ENCODE assay signal across 23 cellular contexts in genomic region chr7:148704189-148704588, GRCh38. TPM values are rescaled to one million over a fixed set of nuclear protein-coding genes. Genes with fewer than 3 reads are reported as not detected.
DNase-seq lines count a peak whose midpoint lies in the region; ATAC-seq, FAIRE-seq and TF ChIP-seq lines count a peak whose summit lies in the region.
"Had no signal": no experiment of that assay in that cellular context is flagged by ENCODE, and none has a peak within 500 bp of the region (broad histone marks: within the 10 kb centered on the region; RNA-seq: fewer than 3 reads in every experiment).

No MANE protein-coding gene starts in this region.

- H3K36me3 ChIP-seq in HepG2 (replicated peaks in 1 of 2; ENCODE audit: control insufficient read depth in 1 of 2, insufficient read depth in 2 of 2, low read length in 2 of 2) (no peaks in the 10 kb centered on the region), right lobe of liver (no peaks in the 10 kb centered on the region), Karpas-422 (ENCODE audit: insufficient read depth, low read length) (no peaks in the 10 kb centered on the region), Caco-2 (ENCODE audit: control insufficient read depth, insufficient read depth, low read length) (no peaks in the 10 kb centered on the region; the same call in 1 of the 2 replicates)

- CTCF ChIA-PET in HepG2 (lab: Yijun Ruan, JAX; ENCODE audit: low intra/inter-chr PET ratio, low total read pairs), result no interaction called here
- CTCF ChIA-PET in Caco-2 (lab: Charles Lee), result no interaction called here

- peaks cover 40% of the 10 kb centered on the region for H3K36me3 Mint-ChIP-seq in activated T-helper 17 cell treated with anti-CD3 and anti-CD28 coated beads, Interleukin-2, amount 50 U/mL, for 72 hours (ENCODE audit: low read depth)
- peaks cover 11% of the 10 kb centered on the region for H3K36me3 Mint-ChIP-seq in Caco-2 (ENCODE audit: insufficient read depth, unreplicated experiment)
- H3K36me3 Mint-ChIP-seq: CD4-positive, CD25-positive, alpha-beta regulatory T cell had no signal

- no peak for DNase-seq in HepG2 (ENCODE audit: low spot score)
- no peak for DNase-seq in right lobe of liver
- DNase-seq in Karpas-422, result no peak
- DNase-seq in stimulated activated naive CD4-positive, alpha-beta T cell treated with Interleukin-2 at 50 U/mL for 16 hours (lab: John Stamatoyannopoulos, UW), result no peak
- DNase-seq in Caco-2, result no peak
- DNase-seq in NCI-H774 (lab: John Stamatoyannopoulos, UW), result no peak
- no peak for DNase-seq in NCI-H146 (lab: John Stamatoyannopoulos, UW)
- DNase-seq: CD4-positive, CD25-positive, alpha-beta regulatory T cell; COR-L47; GDM1; KBM-7; MV-4-11; NCI-H1694 treated with DMSO at 0.1 percent for 48 hours; NCI-H2081 treated with DMSO at 0.1 percent for 48 hours; NCI-H2171 treated with DMSO at 0.1 percent for 48 hours; NCI-H524 treated with DMSO at 0.1 percent for 48 hours; PC-9; RPMI8226; SHP77 treated with DMSO at 0.1 percent for 48 hours had no signal

- H3K27me3 ChIP-seq in HepG2 (ENCODE audit: control insufficient read depth in 1 of 2, insufficient read depth in 2 of 2, low read length in 2 of 2) (no peaks in the 10 kb centered on the region), right lobe of liver (no peaks in the 10 kb centered on the region), Karpas-422 (ENCODE audit: low read length) (no peaks in the 10 kb centered on the region), Caco-2 (replicated peaks; ENCODE audit: control insufficient read depth, insufficient read depth, low read length) (no peaks in the 10 kb centered on the region)

- no peak for TF ChIP-seq RAD21 in HepG2 (CRISPR knock-in tag; IDR thresholded peaks at IDR 0.05)

- H3K4me3 ChIP-seq in HepG2 (replicated peaks in 1 of 3; ENCODE audit: insufficient read depth in 1 of 3, low read depth in 2 of 3, low read length in 3 of 3) (no peak overlapping the region), right lobe of liver (no peak overlapping the region), Karpas-422 (ENCODE audit: low read length) (no peak overlapping the region), Caco-2 (ENCODE audit: low read depth, low read length) (no peak overlapping the region)
- H3K4me3 ChIP-seq: PC-9, SK-N-MC had no signal

- H3K4me3 Mint-ChIP-seq in activated T-helper 17 cell treated with anti-CD3 and anti-CD28 coated beads, Interleukin-2, amount 50 U/mL, for 72 hours, result peak overlapping the region; percentile 90
- H3K4me3 Mint-ChIP-seq in Caco-2 (ENCODE audit: unreplicated experiment), result no peak overlapping the region

- intact Hi-C loops in HepG2 (cut with micrococcal nuclease; ENCODE audit: unreplicated experiment) (no loop called here), right lobe of liver (cut with DNase I) (no loop called here), Caco-2 (cut with micrococcal nuclease; ENCODE audit: unreplicated experiment) (no loop called here)

- no peaks in the 10 kb centered on the region for H3K9me3 Mint-ChIP-seq in activated T-helper 17 cell treated with anti-CD3 and anti-CD28 coated beads, Interleukin-2, amount 50 U/mL, for 72 hours
- no peaks in the 10 kb centered on the region for H3K9me3 Mint-ChIP-seq in Caco-2 (ENCODE audit: unreplicated experiment)
- H3K9me3 Mint-ChIP-seq: CD4-positive, CD25-positive, alpha-beta regulatory T cell had no signal

- H3K4me1 Mint-ChIP-seq in activated T-helper 17 cell treated with anti-CD3 and anti-CD28 coated beads, Interleukin-2, amount 50 U/mL, for 72 hours, result peaks cover 52% of the 10 kb centered on the region
- H3K4me1 Mint-ChIP-seq in Caco-2 (ENCODE audit: low read depth, unreplicated experiment), result peaks cover 60% of the 10 kb centered on the region

- no peak overlapping the region for H3K27ac Mint-ChIP-seq in activated T-helper 17 cell treated with anti-CD3 and anti-CD28 coated beads, Interleukin-2, amount 50 U/mL, for 72 hours
- H3K27ac Mint-ChIP-seq in Caco-2 (ENCODE audit: unreplicated experiment), result no peak overlapping the region

- in situ Hi-C loops in HepG2 (cut with HindIII; ENCODE audit: extremely low pct_ligation_motif_present, low pct_unique_long_range_greater_than_20kb), result loop anchor here (5.0 kb wide), 1 partner anchor 43 kb away; no protein-coding TSS in a partner anchor

- no peaks in the 10 kb centered on the region for H3K9me2 ChIP-seq in Karpas-422 (replicated peaks; ENCODE audit: insufficient read depth, low read length)

- H3K79me2 ChIP-seq in HepG2 (ENCODE audit: insufficient read depth, low read length) (peaks cover 98% of the 10 kb centered on the region), Karpas-422 (ENCODE audit: low read length) (peaks cover 100% of the 10 kb centered on the region)

- 76% methylated on average over 3 of the region's 3 CpGs for WGBS in HepG2 (ENCODE audit: low lambda C conversion rate)
- WGBS in right lobe of liver (ENCODE audit: insufficient coverage, low coverage, low lambda C conversion rate, missing lambda C conversion rate), result 57% methylated on average over 3 of the region's 3 CpGs

- H3K9ac ChIP-seq in HepG2 (ENCODE audit: insufficient read depth, low read depth, low read length) (no peak overlapping the region), Karpas-422 (ENCODE audit: low read length) (no peak overlapping the region)

- H3K27ac ChIP-seq in HepG2 (ENCODE audit: extremely low read length, insufficient read depth, low read length), result no peak overlapping the region
- H3K27ac ChIP-seq in right lobe of liver, result no peak overlapping the region
- peak overlapping the region; percentile 26; the same call in 1 of the 2 replicates for H3K27ac ChIP-seq in Karpas-422 (ENCODE audit: low read length)
- H3K27ac ChIP-seq: PC-9, SK-N-MC had no signal

- ATAC-seq in HepG2, result no peak
- no peak for ATAC-seq in right lobe of liver
- ATAC-seq in activated T-helper 17 cell treated with anti-CD3 and anti-CD28 coated beads, Interleukin-2, amount 50 U/mL, for 72 hours (replicated peaks), result no peak

- TF ChIP-seq EP300 in HepG2 (IDR thresholded peaks at IDR 0.05; ENCODE audit: low read depth in 2 of 2, low read length in 2 of 2) (no peak), HepG2 (CRISPR knock-in tag; IDR thresholded peaks at IDR 0.05; ENCODE audit: borderline replicate concordance) (no peak)

- peaks cover 57% of the 10 kb centered on the region for H4K20me1 ChIP-seq in HepG2 (ENCODE audit: insufficient read depth, low read length)
- peaks cover 78% of the 10 kb centered on the region for H4K20me1 ChIP-seq in Karpas-422 (ENCODE audit: insufficient read depth, low read depth, low read length)

- H3K4me1 ChIP-seq in HepG2 (ENCODE audit: insufficient read depth, low read length) (peaks cover 82% of the 10 kb centered on the region), right lobe of liver (peaks cover 2 to 41% (median 19%) of the 10 kb centered on the region in 4 donors), Karpas-422 (ENCODE audit: low read length) (peaks cover 82% of the 10 kb centered on the region), Caco-2 (peaks cover 53% of the 10 kb centered on the region)

- POLR2A ChIA-PET in HepG2 (lab: Yijun Ruan, JAX), result no interaction called here
- POLR2A ChIA-PET in Caco-2 (lab: Charles Lee), result no interaction called here

- no peak for TF ChIP-seq POLR2A in HepG2 (IDR thresholded peaks at IDR 0.05; ENCODE audit: insufficient read depth in 1 of 2, low read depth in 2 of 2, low read length in 2 of 2)
- no peak for TF ChIP-seq POLR2A in right lobe of liver (IDR thresholded peaks at IDR 0.05)

- H3K9me3 ChIP-seq in HepG2 (ENCODE audit: low read length), result no peaks in the 10 kb centered on the region
- H3K9me3 ChIP-seq in right lobe of liver, result no peaks in the 10 kb centered on the region
- H3K9me3 ChIP-seq in Karpas-422 (ENCODE audit: low read length), result no peaks in the 10 kb centered on the region
- H3K9me3 ChIP-seq in Caco-2, result no peaks in the 10 kb centered on the region

- no peaks in the 10 kb centered on the region for H3K27me3 Mint-ChIP-seq in activated T-helper 17 cell treated with anti-CD3 and anti-CD28 coated beads, Interleukin-2, amount 50 U/mL, for 72 hours
- no peaks in the 10 kb centered on the region for H3K27me3 Mint-ChIP-seq in Caco-2 (ENCODE audit: insufficient read depth, unreplicated experiment)
- H3K27me3 Mint-ChIP-seq: CD4-positive, CD25-positive, alpha-beta regulatory T cell had no signal

- no peak for TF ChIP-seq CTCF in HepG2 (CRISPR knock-in tag; IDR thresholded peaks at IDR 0.05)
- TF ChIP-seq CTCF in right lobe of liver (IDR thresholded peaks at IDR 0.05), result no peak
- TF ChIP-seq CTCF in Caco-2 (IDR thresholded peaks at IDR 0.05; ENCODE audit: insufficient read depth in 1 of 2, low read depth in 1 of 2, low read length in 1 of 2, severe bottlenecking in 1 of 2, unreplicated experiment in 1 of 2), result no peak

- FAIRE-seq in HepG2 (lab: Jason Lieb, UNC), result no peak
- FAIRE-seq: GM19239, H54 had no signal

- no TSS peak for BruUV-seq in HepG2 (replicated peaks; lab: Mats Ljungman, UMichigan)
- no TSS peak for BruUV-seq in Caco-2 (replicated peaks; lab: Mats Ljungman, UMichigan)

- H3K4me2 ChIP-seq in HepG2 (ENCODE audit: low read depth, low read length) (0 out of 2 replicates have a peak overlapping the region, but pooled peaks have one; percentile 26), Karpas-422 (ENCODE audit: low read depth, low read length, poor library complexity, severe bottlenecking) (peak overlapping the region; percentile 51)

- H2AFZ ChIP-seq in HepG2 (ENCODE audit: low read length), result no peak overlapping the region
- H2AFZ ChIP-seq in Karpas-422 (ENCODE audit: low read length), result no peak overlapping the region
- H2AFZ ChIP-seq: PC-9 had no signal

RNA-seq across cellular contexts. Expression of gene CUL1, which starts 5.5 kb away (rescaled TPM):
- total RNA-seq in HepG2 (2016; rRNA removed; fragmentation: Illumina TruSeq; extraction: Trizol) (45.9 and 80.4 TPM in 2 replicates), right lobe of liver (10 to 100 TPM; 22.3 to 46.3 (median 30.8) TPM), Caco-2 (2022) (66.6 and 71.9 TPM in 2 replicates)
- total RNA-seq in HepG2 (2016; cell fraction: cytosol; rRNA removed; fragmentation: Illumina TruSeq; extraction: Trizol; ENCODE audit: low read depth), result 10.9 and 12.4 TPM in 2 replicates
- 46.4 and 78.8 TPM in 2 replicates for total RNA-seq in HepG2 (2016; cell fraction: insoluble cytoplasmic fraction; rRNA removed; fragmentation: Illumina TruSeq; extraction: Trizol)
- total RNA-seq in HepG2 (2016; cell fraction: membrane; rRNA removed; fragmentation: Illumina TruSeq; extraction: Trizol), result 32.7 and 35.8 TPM in 2 replicates
- 32.2 and 36.2 TPM in 2 replicates for total RNA-seq in HepG2 (2016; cell fraction: nucleus; rRNA removed; fragmentation: Illumina TruSeq; extraction: Trizol)
- polyA plus RNA-seq in HepG2 (2011; rRNA removed), result 27.6 and 30.1 TPM in 2 replicates
- 18.4 and 25.3 TPM in 2 replicates for polyA plus RNA-seq in HepG2 (2011; cell fraction: cytosol; rRNA removed)
- 13.1 and 15.9 TPM in 2 replicates for polyA plus RNA-seq in HepG2 (2011; cell fraction: nucleus; rRNA removed)
- polyA plus RNA-seq in HepG2 (2012), result 31.9 and 36.9 TPM in 2 replicates
- 7.9 and 9.9 TPM in 2 replicates for polyA plus RNA-seq in HepG2 (2016; cell fraction: cytosol; fragmentation: Illumina TruSeq; extraction: Trizol; ENCODE audit: low read depth)
- polyA plus RNA-seq in HepG2 (2016; cell fraction: insoluble cytoplasmic fraction; fragmentation: Illumina TruSeq; extraction: Trizol; ENCODE audit: low read depth), result 82.8 and 83.4 TPM in 2 replicates
- 20.2 and 22.6 TPM in 2 replicates for polyA plus RNA-seq in HepG2 (2016; cell fraction: membrane; fragmentation: Illumina TruSeq; extraction: Trizol; ENCODE audit: low read depth)
- polyA plus RNA-seq in HepG2 (2016; cell fraction: nucleus; fragmentation: Illumina TruSeq; extraction: Trizol; ENCODE audit: insufficient read depth, low read depth), result 45.2 and 47.0 TPM in 2 replicates
- 16.1 and 32.8 TPM in 2 replicates for polyA minus RNA-seq in HepG2 (2011; rRNA and poly(A)+ RNA removed; ENCODE audit: low replicate concordance)
- polyA minus RNA-seq in HepG2 (2011; cell fraction: cytosol; rRNA and poly(A)+ RNA removed), result 22.8 and 24.1 TPM in 2 replicates
- 25.6 and 32.2 TPM in 2 replicates for polyA minus RNA-seq in HepG2 (2011; cell fraction: nucleus; rRNA and poly(A)+ RNA removed)
- 42.4 and 55.5 TPM in 2 replicates for total RNA-seq in Karpas-422 (2014; rRNA removed; shearing (Covaris generic); ENCODE audit: low replicate concordance)
- total RNA-seq in activated T-helper 17 cell treated with anti-CD3 and anti-CD28 coated beads, Interleukin-2, amount 50 U/mL, for 72 hours, result 10 to 100 TPM; 61.4 to 61.7 TPM
